Comparison of ENCODE assay signal across 15 cellular contexts in genomic region chr4:163666335-163666888, GRCh38.
DNase-seq lines count a peak whose midpoint lies in the region; ATAC-seq and TF ChIP-seq lines count a peak whose summit lies in the region.
"Had no signal": no experiment of that assay in that cellular context is flagged by ENCODE, and none has a peak within 500 bp of the region (broad histone marks: within the 10 kb centered on the region; RNA-seq: fewer than 3 reads in every experiment).

No MANE protein-coding gene starts in this region.

- peak overlapping the region; percentile 50 for H3K27ac Mint-ChIP-seq in central memory CD8-positive, alpha-beta T cell (ENCODE audit: low read depth)
- H3K27ac Mint-ChIP-seq in WTC11 = no peak overlapping the region
- H3K27ac Mint-ChIP-seq: activated CD4-positive, alpha-beta T cell treated with anti-CD3 and anti-CD28 coated beads, Interleukin-2, amount 10 ng/mL, durations not matched to agents 7 days and 5 days; activated T-helper 2 cell treated with anti-CD3 and anti-CD28 coated beads, Interferon-gamma antibody, Interleukin-2, Interleukin-4, amounts not matched to agents 10 μg/mL and 5 μg/mL and 100 μg/mL, durations not matched to agents 14 hours and 24 hours and 36 hours had no signal

- no peak overlapping the region for H3K9ac ChIP-seq in BLaER1

- POLR2A ChIA-PET in WTC11 (lab: Charles Lee) = no interaction called here

- no peaks in the 10 kb centered on the region for H3K9me3 Mint-ChIP-seq in central memory CD8-positive, alpha-beta T cell
- no peaks in the 10 kb centered on the region for H3K9me3 Mint-ChIP-seq in WTC11
- H3K9me3 Mint-ChIP-seq: activated CD4-positive, alpha-beta T cell treated with anti-CD3 and anti-CD28 coated beads, Interleukin-2, amount 10 ng/mL, durations not matched to agents 7 days and 5 days; activated T-helper 2 cell treated with anti-CD3 and anti-CD28 coated beads, Interferon-gamma antibody, Interleukin-2, Interleukin-4, amounts not matched to agents 10 μg/mL and 5 μg/mL and 100 μg/mL, durations not matched to agents 14 hours and 24 hours and 36 hours had no signal

- CTCF ChIA-PET in WTC11 (lab: Charles Lee) = interaction anchor here (1.1 to 1.6 kb wide), 2 partner anchors 14 to 116 kb away, joined by 3 to 4 read pairs; no protein-coding TSS in a partner anchor

- DNase-seq in GF-D8 (lab: John Stamatoyannopoulos, UW) (peak; percentile 11), OCI-M1 (lab: John Stamatoyannopoulos, UW) (peak; percentile 66), omental fat pad (ENCODE audit: low spot score) (no peak), SJCRH30 (no peak), WTC11 (ENCODE audit: low spot score) (no peak), nucleus accumbens (lab: John Stamatoyannopoulos, UW) (no peak)
- no peak for DNase-seq in central memory CD8-positive, alpha-beta T cell (ENCODE audit: low spot score in 2 of 2)
- DNase-seq: activated CD4-positive, alpha-beta T cell treated with anti-CD3 and anti-CD28 coated beads, Interleukin-2, amount 10 ng/mL, durations not matched to agents 7 days and 5 days; islet precursor cell; pancreas; stimulated activated naive CD4-positive, alpha-beta T cell treated with Interleukin-2 at 50 U/mL for 16 hours had no signal

- H3K27ac ChIP-seq in BLaER1 (no peak overlapping the region; the same call in 1 of the 2 replicates), SJCRH30 (no peak overlapping the region)
- H3K27ac ChIP-seq: pancreas had no signal

- TF ChIP-seq CTCF in omental fat pad (IDR thresholded peaks at IDR 0.05) (no peak), WTC11 (IDR thresholded peaks at IDR 0.05) (no peak)

- peak overlapping the region; percentile 37 for H3K4me2 ChIP-seq in BLaER1

- H3K36me3 ChIP-seq in BLaER1 (no peaks in the 10 kb centered on the region), SJCRH30 (no peaks in the 10 kb centered on the region)
- H3K36me3 ChIP-seq: pancreas, Peyer's patch had no signal

- no peaks in the 10 kb centered on the region for H3K4me1 Mint-ChIP-seq in central memory CD8-positive, alpha-beta T cell
- no peaks in the 10 kb centered on the region for H3K4me1 Mint-ChIP-seq in WTC11

- H3K27me3 ChIP-seq in BLaER1 (no peaks in the 10 kb centered on the region), SJCRH30 (no peaks in the 10 kb centered on the region)
- H3K27me3 ChIP-seq: pancreas, Peyer's patch had no signal

- H3K36me3 Mint-ChIP-seq in central memory CD8-positive, alpha-beta T cell (ENCODE audit: insufficient read depth) = peaks cover 2% of the 10 kb centered on the region
- no peaks in the 10 kb centered on the region for H3K36me3 Mint-ChIP-seq in WTC11

- ATAC-seq in central memory CD8-positive, alpha-beta T cell (replicated peaks; ENCODE audit: extremely low read depth, poor library complexity, severe bottlenecking) = no peak
- ATAC-seq in omental fat pad (ENCODE audit: low FRiP score) = no peak
- ATAC-seq in WTC11 = no peak
- ATAC-seq: esophagus mucosa had no signal

- H3K4me3 ChIP-seq in BLaER1 = no peak overlapping the region
- no peak overlapping the region for H3K4me3 ChIP-seq in SJCRH30
- H3K4me3 ChIP-seq: pancreas, Peyer's patch had no signal

- no peaks in the 10 kb centered on the region for H3K27me3 Mint-ChIP-seq in central memory CD8-positive, alpha-beta T cell
- H3K27me3 Mint-ChIP-seq in WTC11 (ENCODE audit: low read depth) = no peaks in the 10 kb centered on the region
- H3K27me3 Mint-ChIP-seq: activated CD4-positive, alpha-beta T cell treated with anti-CD3 and anti-CD28 coated beads, Interleukin-2, amount 10 ng/mL, durations not matched to agents 7 days and 5 days had no signal

- H3K4me1 ChIP-seq in BLaER1 = peaks cover 57% of the 10 kb centered on the region
- H3K4me1 ChIP-seq in SJCRH30 = no peaks in the 10 kb centered on the region
- H3K4me1 ChIP-seq: pancreas had no signal

- H3K9me3 ChIP-seq in BLaER1 (no peaks in the 10 kb centered on the region), SJCRH30 (replicated peaks) (no peaks in the 10 kb centered on the region)
- H3K9me3 ChIP-seq: pancreas, Peyer's patch had no signal

- no peaks in the 10 kb centered on the region for H4K20me1 ChIP-seq in BLaER1

- H3K4me3 Mint-ChIP-seq in central memory CD8-positive, alpha-beta T cell = no peak overlapping the region
- no peak overlapping the region for H3K4me3 Mint-ChIP-seq in WTC11
- H3K4me3 Mint-ChIP-seq: activated CD4-positive, alpha-beta T cell treated with anti-CD3 and anti-CD28 coated beads, Interleukin-2, amount 10 ng/mL, durations not matched to agents 7 days and 5 days had no signal

TF ChIP-seq in WTC11, 78 proteins besides CTCF, POLR2A, EP300 and RAD21 (continues in another document):
- TF ChIP-seq IRF2 (CRISPR knock-in tag; IDR thresholded peaks at IDR 0.05; ENCODE audit: borderline replicate concordance, low read depth) (no peak), MXD4 (CRISPR knock-in tag; IDR thresholded peaks at IDR 0.05; ENCODE audit: borderline replicate concordance) (no peak), TCF7 (CRISPR knock-in tag; IDR thresholded peaks at IDR 0.05; ENCODE audit: low read depth) (no peak), CREB1 (CRISPR knock-in tag; IDR thresholded peaks at IDR 0.05) (no peak), OVOL2 (CRISPR knock-in tag; IDR thresholded peaks at IDR 0.05; ENCODE audit: borderline replicate concordance) (no peak), PRRX2 (CRISPR knock-in tag; IDR thresholded peaks at IDR 0.05) (no peak), AR (CRISPR knock-in tag; IDR thresholded peaks at IDR 0.05) (no peak), E2F1 (CRISPR knock-in tag; IDR thresholded peaks at IDR 0.05) (no peak), AFF4 (CRISPR knock-in tag; IDR thresholded peaks at IDR 0.05; ENCODE audit: borderline replicate concordance) (no peak)

Comparison
In these comparisons a context has a peak if more than half of its experiments do, and no peak if none do; other contexts are left out.
1. DNase-seq: peak in GF-D8 (single experiment) and OCI-M1 (single experiment); none in central memory CD8-positive, alpha-beta T cell (0 of 2), omental fat pad (single experiment), SJCRH30 (0 of 2), WTC11 (single experiment) and nucleus accumbens (0 of 56).